ENCODE assay signal across 27 cellular contexts in the genomic region with DNA sequence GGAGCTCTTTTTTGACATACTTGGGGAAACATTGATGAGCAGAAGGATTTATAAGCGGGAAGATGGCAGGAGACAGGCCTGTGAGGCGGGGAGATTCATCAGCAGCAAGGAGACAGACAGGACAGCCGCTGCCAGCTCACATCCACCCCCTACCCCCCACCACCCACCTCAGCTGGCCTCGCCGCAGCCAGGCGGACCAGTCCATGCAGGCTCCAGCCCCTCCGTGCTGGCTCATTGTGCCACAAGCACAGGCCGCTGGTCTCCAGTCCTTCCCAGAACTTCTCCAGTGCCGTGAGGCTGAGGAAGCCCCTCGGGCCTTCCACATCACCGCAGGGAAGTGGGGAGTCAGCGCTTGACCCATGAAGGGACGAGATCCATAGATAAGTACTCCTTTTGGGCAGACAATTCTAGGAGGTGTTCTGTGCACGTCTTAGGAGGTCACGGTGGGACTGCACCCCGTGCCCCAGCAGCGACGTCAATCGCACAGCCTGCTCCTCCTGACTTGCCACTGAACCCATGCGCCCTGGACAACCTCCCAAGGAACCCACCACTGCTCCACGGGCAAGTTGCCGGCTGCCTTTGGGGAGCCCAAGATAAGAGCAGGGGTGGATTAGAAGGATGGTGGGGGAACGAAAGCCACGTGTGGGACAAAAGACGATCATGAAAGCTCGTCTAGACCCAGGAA.
"Had no signal": no experiment of that assay in that cellular context is flagged by ENCODE, and none has a peak within 500 bp of the region (broad histone marks: within the 10 kb centered on the region; RNA-seq: fewer than 3 reads in every experiment).

No MANE protein-coding gene starts in this region.

- H3K27me3 ChIP-seq: ascending aorta, brain microvascular endothelial cell, pancreas had no signal

- H3K9me3 ChIP-seq: ascending aorta, pancreas, psoas muscle, spleen, suprapubic skin, tibial nerve had no signal

- H3K36me3 ChIP-seq: ascending aorta, brain microvascular endothelial cell, pancreas, spleen, suprapubic skin, tibial nerve, WERI-Rb-1 had no signal

- H3K27ac ChIP-seq: ascending aorta, coronary artery, dorsolateral prefrontal cortex, pancreas, psoas muscle, suprapubic skin, tibial nerve, WERI-Rb-1 had no signal

- H3K27me3 Mint-ChIP-seq: activated naive CD8-positive, alpha-beta T cell treated with anti-CD3 and anti-CD28 coated beads, Interleukin-2, amount 10 ng/mL, durations not matched to agents 7 days and 5 days had no signal

- ATAC-seq: activated CD4-positive, CD25-positive, alpha-beta regulatory T cell treated with anti-CD3 and anti-CD28 coated beads, Interleukin-2, amount 50 U/mL, for 24 hours; left colon; natural killer cell treated with Interleukin-12 subunit alpha and Interleukin-12 subunit beta and Interleukin-15 and Interleukin-18, amount 100 ng/mL, for 72 hours; pancreas; psoas muscle had no signal

- H3K4me3 ChIP-seq: ascending aorta, coronary artery, dorsolateral prefrontal cortex, pancreas, psoas muscle, spleen, suprapubic skin, tibial nerve had no signal

- H3K36me3 Mint-ChIP-seq: activated CD4-positive, alpha-beta memory T cell treated with anti-CD3 and anti-CD28 coated beads for 36 hours; activated naive CD4-positive, alpha-beta T cell treated with anti-CD3 and anti-CD28 coated beads, Interleukin-2, amount 10 ng/mL, durations not matched to agents 7 days and 5 days; activated naive CD8-positive, alpha-beta T cell treated with anti-CD3 and anti-CD28 coated beads, Interleukin-2, amount 10 ng/mL, durations not matched to agents 7 days and 5 days; natural killer cell treated with Interleukin-12 subunit alpha and Interleukin-12 subunit beta and Interleukin-15 and Interleukin-18, amount 100 ng/mL, for 72 hours had no signal

- H3K4me1 ChIP-seq: ascending aorta, pancreas, psoas muscle, suprapubic skin had no signal

- H3K27ac Mint-ChIP-seq: activated CD4-positive, alpha-beta memory T cell treated with anti-CD3 and anti-CD28 coated beads for 36 hours; activated naive CD4-positive, alpha-beta T cell treated with anti-CD3 and anti-CD28 coated beads, Interleukin-2, amount 10 ng/mL, durations not matched to agents 7 days and 5 days; activated naive CD8-positive, alpha-beta T cell treated with anti-CD3 and anti-CD28 coated beads, Interleukin-2, amount 10 ng/mL, durations not matched to agents 7 days and 5 days; activated T-cell treated with anti-CD3 and anti-CD28 coated beads, Interleukin-2, amount 50 U/mL, for 24 hours; natural killer cell treated with Interleukin-12 subunit alpha and Interleukin-12 subunit beta and Interleukin-15 and Interleukin-18, amount 100 ng/mL, for 72 hours; T-helper 1 cell treated with Interleukin-12 subunit alpha and Interleukin-12 subunit beta and Interleukin-4 antibody, amounts not matched to agents 30 μg/mL and 1 μg/mL, for 36 hours had no signal

- FAIRE-seq: frontal cortex, keratinocyte, pancreas had no signal

- DNase-seq: activated CD4-positive, alpha-beta memory T cell treated with anti-CD3 and anti-CD28 coated beads for 36 hours; activated CD4-positive, alpha-beta T cell treated with anti-CD3 and anti-CD28 coated beads for 48 hours; activated CD8-positive, alpha-beta memory T cell treated with anti-CD3 and anti-CD28 coated beads, Interleukin-2, amount 50 U/mL, for 48 hours; activated gamma-delta T cell; activated naive CD4-positive, alpha-beta T cell treated with anti-CD3 and anti-CD28 coated beads, Interleukin-2, amount 10 ng/mL, durations not matched to agents 7 days and 5 days; activated naive CD8-positive, alpha-beta T cell treated with anti-CD3 and anti-CD28 coated beads, Interleukin-2, amount 10 ng/mL, durations not matched to agents 7 days and 5 days; activated T-cell treated with anti-CD3 and anti-CD28 coated beads, Interleukin-2, amount 50 U/mL, for 24 hours; brain microvascular endothelial cell; dorsolateral prefrontal cortex; effector memory CD4-positive, alpha-beta T cell; left colon; pancreas; psoas muscle; spleen; stimulated activated naive CD4-positive, alpha-beta T cell; SW 1271; T-helper 9 cell; WERI-Rb-1 had no signal

- H3K4me3 Mint-ChIP-seq: activated CD4-positive, alpha-beta memory T cell treated with anti-CD3 and anti-CD28 coated beads for 36 hours; activated naive CD4-positive, alpha-beta T cell treated with anti-CD3 and anti-CD28 coated beads, Interleukin-2, amount 10 ng/mL, durations not matched to agents 7 days and 5 days; activated naive CD8-positive, alpha-beta T cell treated with anti-CD3 and anti-CD28 coated beads, Interleukin-2, amount 10 ng/mL, durations not matched to agents 7 days and 5 days; activated T-cell treated with anti-CD3 and anti-CD28 coated beads, Interleukin-2, amount 50 U/mL, for 24 hours; natural killer cell treated with Interleukin-12 subunit alpha and Interleukin-12 subunit beta and Interleukin-15 and Interleukin-18, amount 100 ng/mL, for 72 hours; T-helper 1 cell treated with Interleukin-12 subunit alpha and Interleukin-12 subunit beta and Interleukin-4 antibody, amounts not matched to agents 30 μg/mL and 1 μg/mL, for 36 hours had no signal

- H3K9me3 Mint-ChIP-seq: activated CD4-positive, alpha-beta memory T cell treated with anti-CD3 and anti-CD28 coated beads for 36 hours; activated naive CD8-positive, alpha-beta T cell treated with anti-CD3 and anti-CD28 coated beads, Interleukin-2, amount 10 ng/mL, durations not matched to agents 7 days and 5 days; activated T-cell treated with anti-CD3 and anti-CD28 coated beads, Interleukin-2, amount 50 U/mL, for 24 hours; T-helper 1 cell treated with Interleukin-12 subunit alpha and Interleukin-12 subunit beta and Interleukin-4 antibody, amounts not matched to agents 30 μg/mL and 1 μg/mL, for 36 hours had no signal
